12 cellular contexts compared by ENCODE assay signal in genomic region chr15:63826513-63826912, GRCh38. TPM values are rescaled to one million over a fixed set of nuclear protein-coding genes. Genes with fewer than 3 reads are reported as not detected.
DNase-seq lines count a peak whose midpoint lies in the region; ATAC-seq and TF ChIP-seq lines count a peak whose summit lies in the region.
"Had no signal": no experiment of that assay in that cellular context is flagged by ENCODE, and none has a peak within 500 bp of the region (broad histone marks: within the 10 kb centered on the region; RNA-seq: fewer than 3 reads in every experiment).

No MANE protein-coding gene starts in this region.

- peaks cover 5% of the 10 kb centered on the region for H3K36me3 Mint-ChIP-seq in Calu3 (ENCODE audit: insufficient read depth, unreplicated experiment)

- no peaks in the 10 kb centered on the region for H3K4me1 Mint-ChIP-seq in Calu3 (ENCODE audit: low read depth, unreplicated experiment)

- H3K27ac ChIP-seq in OCI-LY7 (ENCODE audit: low read depth, low read length, poor library complexity, severe bottlenecking), result no peak overlapping the region
- H3K27ac ChIP-seq: Peyer's patch had no signal

- H3K4me3 Mint-ChIP-seq in Calu3 (ENCODE audit: low read depth, unreplicated experiment), result no peak overlapping the region
- H3K4me3 Mint-ChIP-seq: brain had no signal

- H3K9me3 Mint-ChIP-seq in Calu3 (ENCODE audit: low read depth, unreplicated experiment), result no peaks in the 10 kb centered on the region

- no TSS peak for BruUV-seq in Calu3 (replicated peaks; lab: Mats Ljungman, UMichigan)
- no TSS peak for BruUV-seq in OCI-LY7 (replicated peaks; lab: Mats Ljungman, UMichigan)

- peaks cover 77% of the 10 kb centered on the region for H3K79me2 ChIP-seq in OCI-LY7 (ENCODE audit: insufficient read depth, low read depth, low read length)

- POLR2A ChIA-PET in AG04449 (lab: Yijun Ruan, JAX), result no interaction called here
- POLR2A ChIA-PET in OCI-LY7 (lab: Charles Lee), result interaction anchor here (1.0 kb wide), 1 partner anchor 10 kb away, joined by 3 read pairs; no protein-coding TSS in a partner anchor

- TF ChIP-seq CTCF in AG04449 (IDR thresholded peaks at IDR 0.05; ENCODE audit: insufficient read depth, low read length, missing control alignments) (peak; percentile 8), Calu3 (IDR thresholded peaks at IDR 0.05; ENCODE audit: unreplicated experiment) (no peak), OCI-LY7 (conservative IDR thresholded peaks at IDR 0.05; ENCODE audit: low read length) (peak; percentile 60), epithelial cell of esophagus (IDR thresholded peaks at IDR 0.05; ENCODE audit: insufficient read depth, low read depth, low read length, missing control alignments) (no peak)

- DNase-seq in AG04449 (ENCODE audit: low read depth, low spot score) (no peak), Calu3 (peak; percentile 16), OCI-LY7 (ENCODE audit: low spot score) (peak; percentile 57), epithelial cell of esophagus (ENCODE audit: low read depth) (peak; percentile 20), Ammon's horn (ENCODE audit: low spot score) (no peak)
- no peak for DNase-seq in stimulated activated CD4-positive, alpha-beta T cell treated with anti-CD3 and anti-CD28 coated beads, Interleukin-1b, Interleukin-23, amount 100 ng/mL, for 48 hours
- DNase-seq: activated CD4-positive, CD25-positive, alpha-beta regulatory T cell; NCI-H1105 had no signal

- H4K20me1 ChIP-seq in OCI-LY7 (ENCODE audit: insufficient read depth, low read length), result peaks cover 11% of the 10 kb centered on the region; the same call in 1 of the 2 replicates

- intact Hi-C loops in Calu3 (cut with micrococcal nuclease; ENCODE audit: unreplicated experiment), result loop anchor here (2.0 to 5.0 kb wide), 2 partner anchors 66 to 240 kb away; no protein-coding TSS in a partner anchor
- intact Hi-C loops in OCI-LY7 (cut with micrococcal nuclease; ENCODE audit: unreplicated experiment), result no loop called here

- CTCF ChIA-PET in AG04449 (lab: Yijun Ruan, JAX) (interaction anchor here (0.6 to 1.4 kb wide), 5 partner anchors 19 to 327 kb away, joined by 3 to 6 read pairs (median 3); no protein-coding TSS in a partner anchor), Calu3 (lab: Charles Lee) (interaction anchor here (0.6 to 1.4 kb wide), 3 partner anchors 162 to 241 kb away, joined by 5 to 11 read pairs (median 10); partner anchors contain the start of gene DAPK2), OCI-LY7 (lab: Charles Lee; ENCODE audit: unreplicated experiment) (no interaction called here)

- H3K9me3 ChIP-seq in OCI-LY7 (ENCODE audit: low read length), result no peaks in the 10 kb centered on the region
- H3K9me3 ChIP-seq: Peyer's patch had no signal

- no peaks in the 10 kb centered on the region; the same call in 1 of the 2 replicates for H3K36me3 ChIP-seq in OCI-LY7 (ENCODE audit: insufficient read depth, low read length)
- H3K36me3 ChIP-seq: Peyer's patch had no signal

- no peak overlapping the region for H3K27ac Mint-ChIP-seq in Calu3 (ENCODE audit: unreplicated experiment)
- H3K27ac Mint-ChIP-seq: brain had no signal

- no peak overlapping the region for H3K4me2 ChIP-seq in OCI-LY7 (ENCODE audit: low read length)

- no peaks in the 10 kb centered on the region for H3K4me1 ChIP-seq in OCI-LY7 (ENCODE audit: insufficient read depth, low read length, poor library complexity, severe bottlenecking)

- H3K9me2 ChIP-seq in OCI-LY7 (ENCODE audit: insufficient read depth, low read length), result no peaks in the 10 kb centered on the region

- no peak overlapping the region for H3K4me3 ChIP-seq in AG04449 (ENCODE audit: low read depth, low read length)
- no peak overlapping the region for H3K4me3 ChIP-seq in OCI-LY7 (ENCODE audit: low read depth, low read length, poor library complexity, severe bottlenecking)
- H3K4me3 ChIP-seq in epithelial cell of esophagus (ENCODE audit: low read length), result no peak overlapping the region
- H3K4me3 ChIP-seq: Peyer's patch had no signal

- H2AFZ ChIP-seq in OCI-LY7 (ENCODE audit: low read length), result no peak overlapping the region

- H3K27me3 Mint-ChIP-seq in Calu3 (ENCODE audit: unreplicated experiment), result no peaks in the 10 kb centered on the region
- H3K27me3 Mint-ChIP-seq: brain had no signal

- no peak for ATAC-seq in HG03108 (IDR thresholded peaks at IDR 0.05; ENCODE audit: unreplicated experiment)
- no peak for ATAC-seq in GM21737 (IDR thresholded peaks at IDR 0.05; ENCODE audit: unreplicated experiment)

RNA-seq across cellular contexts. Expression of gene HERC1, which starts 7.2 kb away (rescaled TPM):
- total RNA-seq in Calu3 (2022) (50.6 and 52.1 TPM in 2 replicates), OCI-LY7 (2022) (70.0 and 71.5 TPM in 2 replicates)
- total RNA-seq in OCI-LY7 (2014; rRNA removed; shearing (Covaris generic)), result 53.2 and 55.9 TPM in 2 replicates

Comparison
In these comparisons a context has a peak if more than half of its experiments do, and no peak if none do; other contexts are left out.
1. DNase-seq: peak in Calu3 (single experiment), OCI-LY7 (single experiment) and epithelial cell of esophagus (single experiment); none in AG04449 (single experiment), stimulated activated CD4-positive, alpha-beta T cell treated with anti-CD3 and anti-CD28 coated beads, Interleukin-1b, Interleukin-23, amount 100 ng/mL, for 48 hours (single experiment) and Ammon's horn (single experiment).
2. CTCF ChIP-seq: peak in AG04449 (single experiment) and OCI-LY7 (single experiment); none in Calu3 (single experiment) and epithelial cell of esophagus (single experiment).